ENCODE assay signal across 10 cellular contexts in genomic region chr11:118227865-118228785, GRCh38. TPM values are rescaled to one million over a fixed set of nuclear protein-coding genes. Genes with fewer than 3 reads are reported as not detected.
DNase-seq lines count a peak whose midpoint lies in the region; ATAC-seq and TF ChIP-seq lines count a peak whose summit lies in the region.
"Had no signal": no experiment of that assay in that cellular context is flagged by ENCODE, and none has a peak within 500 bp of the region (broad histone marks: within the 10 kb centered on the region; RNA-seq: fewer than 3 reads in every experiment).

No MANE protein-coding gene starts in this region.

- peak; percentile 60 for ATAC-seq in GM21529 (IDR thresholded peaks at IDR 0.05; ENCODE audit: unreplicated experiment)
- peak; percentile 11 for ATAC-seq in esophagus mucosa
- no peak for ATAC-seq in activated CD4-positive, CD25-positive, alpha-beta regulatory T cell treated with anti-CD3 and anti-CD28 coated beads, Interleukin-2, amount 50 U/mL, for 24 hours

- no peaks in the 10 kb centered on the region for H3K9me3 Mint-ChIP-seq in nephron progenitor cell

- no peaks in the 10 kb centered on the region for H3K36me3 Mint-ChIP-seq in nephron progenitor cell (ENCODE audit: low read depth)

- TF ChIP-seq CTCF in GM13976 (IDR thresholded peaks at IDR 0.05; ENCODE audit: borderline replicate concordance, control extremely low read depth, extremely low read depth, insufficient read depth, missing control alignments) (no peak), nephron progenitor cell (IDR thresholded peaks at IDR 0.05) (no peak)

- H3K4me3 Mint-ChIP-seq in nephron progenitor cell = no peak overlapping the region

- no peaks in the 10 kb centered on the region for H3K4me1 Mint-ChIP-seq in nephron progenitor cell

- H3K27me3 Mint-ChIP-seq in nephron progenitor cell (ENCODE audit: low read depth, poor library complexity) = peaks cover 29% of the 10 kb centered on the region

- DNase-seq in GM13976 (ENCODE audit: low spot score) = peak; percentile 30
- peak; percentile 63 to 65 for DNase-seq in Kasumi-1 (lab: John Stamatoyannopoulos, UW)
- no peak for DNase-seq in HuH-7.5 (ENCODE audit: low spot score)
- DNase-seq in nephron progenitor cell = no peak
- DNase-seq in SW 1271 (lab: John Stamatoyannopoulos, UW) = no peak
- DNase-seq: brain microvascular endothelial cell, trophoblast cell had no signal

- in situ Hi-C loops in GM13976 (cut with MboI; ENCODE audit: low sequenced_read_pairs, unreplicated experiment) = no loop called here

- no peak overlapping the region for H3K27ac Mint-ChIP-seq in nephron progenitor cell

RNA-seq across cellular contexts. Expression of gene JAML, which starts 3.3 kb away (rescaled TPM):
- total RNA-seq in esophagus mucosa = 2.7 TPM

RNA-seq across cellular contexts. Expression of gene MPZL3, which starts 24.0 kb away (rescaled TPM):
- 20.7 TPM for total RNA-seq in esophagus mucosa

RNA-seq across cellular contexts. Expression of gene MPZL2, which starts 36.0 kb away (rescaled TPM):
- total RNA-seq in esophagus mucosa = 457 TPM

RNA-seq across cellular contexts. Expression of gene SCN2B, which starts 51.7 kb away (rescaled TPM):
- 0.32 TPM for total RNA-seq in esophagus mucosa

Comparison
In these comparisons a context has a peak if more than half of its experiments do, and no peak if none do; other contexts are left out.
1. DNase-seq: peak in GM13976 (single experiment) and Kasumi-1 (2 of 2); none in HuH-7.5 (single experiment), nephron progenitor cell (single experiment) and SW 1271 (0 of 2).
2. ATAC-seq: peak in GM21529 (single experiment) and esophagus mucosa (single experiment); none in activated CD4-positive, CD25-positive, alpha-beta regulatory T cell treated with anti-CD3 and anti-CD28 coated beads, Interleukin-2, amount 50 U/mL, for 24 hours (0 of 2).